8 cellular contexts compared by ENCODE assay signal in the genomic region with DNA sequence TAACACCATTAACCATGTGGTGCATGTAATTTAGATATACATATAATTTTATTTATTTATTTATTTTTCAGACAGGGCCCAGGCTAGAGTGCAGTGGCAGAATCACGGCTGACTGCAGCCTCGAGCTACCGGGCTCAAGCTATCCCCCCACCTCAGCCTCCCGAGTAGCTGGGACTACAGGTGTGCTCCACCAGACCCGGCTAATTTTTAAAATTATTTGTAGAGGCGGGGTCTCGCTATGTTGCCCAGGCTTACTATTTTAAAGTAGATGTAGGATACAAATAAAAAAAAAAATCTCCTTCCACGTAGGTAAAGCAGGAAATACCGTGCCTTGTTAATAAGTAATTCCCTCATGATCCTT.
DNase-seq lines count a peak whose midpoint lies in the region; ATAC-seq and TF ChIP-seq lines count a peak whose summit lies in the region.

No MANE protein-coding gene starts in this region.

- peak overlapping the region; percentile 2 to 98 for H3K4me3 ChIP-seq in foreskin fibroblast (ENCODE audit: low read depth in 1 of 2, low read length in 2 of 2)
- H3K4me3 ChIP-seq in skeletal muscle cell (ENCODE audit: low read depth, low read length) = peak overlapping the region; percentile 76

- TF ChIP-seq CTCF in foreskin fibroblast (IDR thresholded peaks at IDR 0.05; ENCODE audit: low read depth, low read length) = no peak

- DNase-seq in T-helper 9 cell (peak; percentile 1), foreskin fibroblast (no peak), skeletal muscle cell (ENCODE audit: low read depth) (no peak), COLO829 (ENCODE audit: low spot score) (no peak), LoVo (ENCODE audit: low spot score) (no peak)

- ATAC-seq in GM19395 (IDR thresholded peaks at IDR 0.05; ENCODE audit: unreplicated experiment) (peak; percentile 1), HG03095 (IDR thresholded peaks at IDR 0.05; ENCODE audit: unreplicated experiment) (no peak), GM21381 (IDR thresholded peaks at IDR 0.05; ENCODE audit: unreplicated experiment) (no peak)
